In genomic region chr10:125605167-125605566, GRCh38 we compare ENCODE assay signal across 1 cellular context.
TF ChIP-seq lines count a peak whose summit lies in the region.

No MANE protein-coding gene starts in this region.

TF ChIP-seq in K562, 482 proteins besides CTCF, POLR2A, EP300 and RAD21 (continued from another document and continues in another):
- TF ChIP-seq ZMIZ1 (IDR thresholded peaks at IDR 0.05; ENCODE audit: low read depth in 2 of 2, low read length in 2 of 2) (0 out of 4 replicates have a peak, but pooled peaks of 1 of the 2 experiments have one; percentile 75), MTF1 (CRISPR knock-in tag; IDR thresholded peaks at IDR 0.05; ENCODE audit: borderline replicate concordance) (no peak), ESRRB (CRISPR knock-in tag; IDR thresholded peaks at IDR 0.05; ENCODE audit: borderline replicate concordance) (no peak), CHAMP1 (IDR thresholded peaks at IDR 0.05) (no peak), THRA (IDR thresholded peaks at IDR 0.05) (no peak), SNIP1 (IDR thresholded peaks at IDR 0.05; ENCODE audit: low read depth) (no peak), ETS2 (tag; IDR thresholded peaks at IDR 0.05; ENCODE audit: borderline replicate concordance, poor library complexity, severe bottlenecking) (no peak), NFATC3 (IDR thresholded peaks at IDR 0.05) (no peak), HMBOX1 (IDR thresholded peaks at IDR 0.05) (peak; percentile 60), FOXA3 (CRISPR knock-in tag; conservative IDR thresholded peaks at IDR 0.05 in 1 of 2, IDR thresholded peaks at IDR 0.05 in 1 of 2) (peak in 1 of 2 experiments; percentile 54; a peak in 1 of 4 replicates), ELF4 (CRISPR knock-in tag; IDR thresholded peaks at IDR 0.05) (no peak), ZBTB12 (CRISPR knock-in tag; IDR thresholded peaks at IDR 0.05) (no peak), MTA1 (IDR thresholded peaks at IDR 0.05; ENCODE audit: borderline replicate concordance) (no peak), ESRRA (IDR thresholded peaks at IDR 0.05; ENCODE audit: borderline replicate concordance, low read depth) (peak; percentile 90; the same call in 1 of the 2 replicates), MECOM (CRISPR knock-in tag; IDR thresholded peaks at IDR 0.05) (no peak), ZFP1 (CRISPR knock-in tag; IDR thresholded peaks at IDR 0.05) (no peak), ETV5 (CRISPR knock-in tag; IDR thresholded peaks at IDR 0.05; ENCODE audit: low read depth) (no peak), CXXC5 (CRISPR knock-in tag; IDR thresholded peaks at IDR 0.05) (peak; percentile 81), CEBPZ (IDR thresholded peaks at IDR 0.05; ENCODE audit: borderline replicate concordance, low read depth, low read length) (no peak), GATAD2B (IDR thresholded peaks at IDR 0.05; ENCODE audit: borderline replicate concordance) (no peak), HSF4 (CRISPR knock-in tag; IDR thresholded peaks at IDR 0.05; ENCODE audit: borderline replicate concordance) (no peak), CEBPB (tag; IDR thresholded peaks at IDR 0.05) (no peak), ZBTB9 (CRISPR knock-in tag; IDR thresholded peaks at IDR 0.05) (no peak), ZNF263 (CRISPR knock-in tag; IDR thresholded peaks at IDR 0.05; ENCODE audit: borderline replicate concordance) (no peak), DDX20 (tag; IDR thresholded peaks at IDR 0.05; ENCODE audit: low read depth) (no peak), ATF7 (IDR thresholded peaks at IDR 0.05) (no peak), MCM2 (IDR thresholded peaks at IDR 0.05; ENCODE audit: low read depth) (no peak), CHD7 (IDR thresholded peaks at IDR 0.05; ENCODE audit: low read depth, low read length) (no peak), MIER1 (IDR thresholded peaks at IDR 0.05; ENCODE audit: low read depth) (no peak)
